ENCODE assay signal across 24 cellular contexts in the genomic region with DNA sequence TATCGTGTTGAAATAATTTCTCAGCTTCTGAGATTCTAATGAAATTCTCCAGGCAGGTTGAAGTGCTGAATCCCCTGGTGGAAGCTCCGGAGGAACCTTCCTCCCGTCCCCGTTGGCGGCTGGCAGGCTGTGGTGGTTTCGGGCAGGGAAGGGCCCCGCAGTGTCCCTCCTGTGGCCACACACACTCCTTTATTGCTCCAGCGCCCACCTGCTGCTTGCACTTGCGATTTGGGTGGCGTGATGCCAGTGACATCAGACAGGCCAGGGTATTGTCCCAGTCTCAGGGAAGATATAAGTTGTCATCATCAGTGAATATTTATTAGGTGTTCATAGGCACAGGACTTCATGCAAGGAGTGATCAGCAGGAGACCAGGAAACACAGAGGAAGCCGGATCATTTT.
DNase-seq lines count a peak whose midpoint lies in the region; FAIRE-seq and TF ChIP-seq lines count a peak whose summit lies in the region.
"Had no signal": no experiment of that assay in that cellular context is flagged by ENCODE, and none has a peak within 500 bp of the region (broad histone marks: within the 10 kb centered on the region; RNA-seq: fewer than 3 reads in every experiment).

No MANE protein-coding gene starts in this region.

- peak overlapping the region; percentile 78; the same call in 1 of the 2 replicates for H2BK20ac ChIP-seq in H1 (ENCODE audit: low read length)

- TF ChIP-seq RAD21 in H1 (IDR thresholded peaks at IDR 0.05 in 1 of 2, conservative IDR thresholded peaks at IDR 0.05 in 1 of 2; ENCODE audit: low read depth in 2 of 2, low read length in 2 of 2): peak in 1 of 2 experiments; percentile 7; a peak in 1 of 4 replicates

- H2BK5ac ChIP-seq in H1 (ENCODE audit: low read depth, low read length) (peak overlapping the region; percentile 85; the same call in 1 of the 2 replicates), mesenchymal stem cell (ENCODE audit: low read depth, low read length, poor library complexity, severe bottlenecking) (no peak overlapping the region)

- H3K27ac Mint-ChIP-seq in neural crest cell (ENCODE audit: unreplicated experiment): peak overlapping the region; percentile 89
- no peak overlapping the region for H3K27ac Mint-ChIP-seq in activated naive CD4-positive, alpha-beta T cell treated with anti-CD3 and anti-CD28 coated beads for 36 hours
- H3K27ac Mint-ChIP-seq: CD8-positive, alpha-beta T cell; stimulated activated memory B cell treated with anti-CD40 and anti-IgM and Interleukin-4, amounts not matched to agents 10 μg/mL and 1 μg/mL and 100 μg/mL, for 72 hours; T-helper 2 cell treated with Interferon-gamma antibody and Interleukin-4, amounts not matched to agents 5 μg/mL and 100 μg/mL, for 36 hours had no signal

- no peaks in the 10 kb centered on the region; a peak in 1 of 7 replicates for H3K27me3 ChIP-seq in H1 (replicated peaks in 1 of 4; ENCODE audit: control insufficient read depth in 3 of 4, extremely low read depth in 1 of 4, insufficient read depth in 3 of 4, low read length in 3 of 4)
- H3K27me3 ChIP-seq in mesenchymal stem cell (ENCODE audit: control insufficient read depth in 1 of 2, insufficient read depth in 1 of 2, low read length in 2 of 2): no peaks in the 10 kb centered on the region
- H3K27me3 ChIP-seq: Peyer's patch had no signal

- H2BK15ac ChIP-seq in H1 (ENCODE audit: low read length) (no peak overlapping the region), mesenchymal stem cell (ENCODE audit: low read depth, poor library complexity, severe bottlenecking) (no peak overlapping the region)

- H3K9ac ChIP-seq in H1 (replicated peaks in 1 of 4; ENCODE audit: extremely low read depth in 1 of 4, low read depth in 3 of 4, low read length in 3 of 4): no peak overlapping the region
- no peak overlapping the region for H3K9ac ChIP-seq in mesenchymal stem cell (ENCODE audit: low read length)

- H4K20me1 ChIP-seq in H1 (replicated peaks in 1 of 2; ENCODE audit: control insufficient read depth in 1 of 2, insufficient read depth in 2 of 2, low read length in 2 of 2): no peaks in the 10 kb centered on the region

- intact Hi-C loops in activated naive CD4-positive, alpha-beta T cell treated with anti-CD3 and anti-CD28 coated beads for 36 hours (cut with micrococcal nuclease): no loop called here

- TF ChIP-seq CTCF in H1 (IDR thresholded peaks at IDR 0.05; ENCODE audit: control extremely low read depth in 1 of 3, insufficient read depth in 1 of 3, low read depth in 1 of 3, low read length in 3 of 3) (no peak), neural crest cell (conservative IDR thresholded peaks at IDR 0.05) (no peak)

- H4K91ac ChIP-seq in H1 (replicated peaks; ENCODE audit: insufficient read length, low read length) (peak overlapping the region; percentile 75), mesenchymal stem cell (ENCODE audit: low read length) (no peak overlapping the region)

- no peak for TF ChIP-seq POLR2A in H1 (IDR thresholded peaks at IDR 0.05; ENCODE audit: control extremely low read depth in 1 of 2, low read depth in 2 of 2, low read length in 2 of 2)

- H3K9me3 ChIP-seq in H1 (ENCODE audit: insufficient read depth in 2 of 2, low read depth in 1 of 2, low read length in 1 of 2) (no peaks in the 10 kb centered on the region; a peak in 1 of 4 replicates), mesenchymal stem cell (ENCODE audit: control insufficient read depth, low read length) (no peaks in the 10 kb centered on the region)
- H3K9me3 ChIP-seq: Peyer's patch, thoracic aorta had no signal

- H3K14ac ChIP-seq in H1 (ENCODE audit: insufficient read length): no peak overlapping the region
- no peak overlapping the region for H3K14ac ChIP-seq in mesenchymal stem cell (ENCODE audit: low read length in 2 of 2)

- H3K4me3 ChIP-seq in H1 (ENCODE audit: extremely low read depth in 1 of 4, insufficient read depth in 2 of 4, low read depth in 3 of 4, low read length in 4 of 4) (peak overlapping the region in 1 of 4 experiments; percentile 56; a peak in 1 of 8 replicates), mesenchymal stem cell (ENCODE audit: insufficient read depth in 1 of 2, low read depth in 1 of 2, low read length in 2 of 2) (no peak overlapping the region)
- H3K4me3 ChIP-seq: Peyer's patch, thoracic aorta had no signal

- H3K9me3 Mint-ChIP-seq in neural crest cell: peaks cover 4% of the 10 kb centered on the region
- H3K9me3 Mint-ChIP-seq in activated naive CD4-positive, alpha-beta T cell treated with anti-CD3 and anti-CD28 coated beads for 36 hours: no peaks in the 10 kb centered on the region
- H3K9me3 Mint-ChIP-seq: CD8-positive, alpha-beta T cell; stimulated activated memory B cell treated with anti-CD40 and anti-IgM and Interleukin-4, amounts not matched to agents 10 μg/mL and 1 μg/mL and 100 μg/mL, for 72 hours; T-helper 2 cell treated with Interferon-gamma antibody and Interleukin-4, amounts not matched to agents 5 μg/mL and 100 μg/mL, for 36 hours had no signal

- H4K8ac ChIP-seq in H1 (ENCODE audit: extremely low read depth, insufficient read depth, low read length): peak overlapping the region; percentile 54; the same call in 1 of the 2 replicates
- no peak overlapping the region for H4K8ac ChIP-seq in mesenchymal stem cell (ENCODE audit: low read length)

- H3K27ac ChIP-seq in H1 (ENCODE audit: low read depth, low read length): no peak overlapping the region
- H3K27ac ChIP-seq in mesenchymal stem cell (ENCODE audit: low read length, poor library complexity, severe bottlenecking): no peak overlapping the region
- H3K27ac ChIP-seq: Peyer's patch, thoracic aorta had no signal

- peak overlapping the region; percentile 70 for H4K5ac ChIP-seq in H1 (ENCODE audit: insufficient read length, low read depth, low read length)

- H3K4ac ChIP-seq in H1 (replicated peaks; ENCODE audit: insufficient read length, low read depth, low read length) (no peak overlapping the region), mesenchymal stem cell (ENCODE audit: low read depth in 1 of 2, low read length in 2 of 2) (no peak overlapping the region)

- CTCF ChIA-PET in H1 (lab: Charles Lee; ENCODE audit: partially characterized antibody): interaction anchor here (0.7 to 2.5 kb wide), 2 partner anchors 9 to 10 kb away, joined by 3 to 16 read pairs; no protein-coding TSS in a partner anchor
- CTCF ChIA-PET in activated naive CD4-positive, alpha-beta T cell treated with anti-CD3 and anti-CD28 coated beads for 36 hours (lab: Charles Lee): interaction anchor here (0.7 kb wide), 1 partner anchor 8 kb away, joined by 4 read pairs; no protein-coding TSS in a partner anchor

- no peak for FAIRE-seq in H1 (lab: Jason Lieb, UNC)
- FAIRE-seq: bronchial epithelial cell, frontal cortex had no signal

- H3K4me1 ChIP-seq in H1 (replicated peaks in 1 of 4; ENCODE audit: control insufficient read depth in 3 of 4, insufficient read depth in 4 of 4, low read length in 3 of 4) (peaks cover 10 to 33% (median 28%) of the 10 kb centered on the region in 4 experiments), mesenchymal stem cell (ENCODE audit: control insufficient read depth, insufficient read depth, low read depth, low read length) (peaks cover 7% of the 10 kb centered on the region)
- H3K4me1 ChIP-seq: Peyer's patch had no signal

- H2BK120ac ChIP-seq in H1 (replicated peaks; ENCODE audit: low read depth, low read length): peak overlapping the region; percentile 24
- no peak overlapping the region for H2BK120ac ChIP-seq in mesenchymal stem cell (ENCODE audit: low read depth, low read length)

- H2AK5ac ChIP-seq in H1 (ENCODE audit: low read depth, low read length) (peak overlapping the region; percentile 84), mesenchymal stem cell (ENCODE audit: low read length, severe bottlenecking) (no peak overlapping the region)

- DNase-seq in Ammon's horn (ENCODE audit: low spot score) (peak; percentile 52), NCI-H1092 (lab: John Stamatoyannopoulos, UW) (peak; percentile 51), H1 (ENCODE audit: low read depth in 1 of 2, low spot score in 2 of 2) (no peak), neural crest cell (ENCODE audit: low read depth, low spot score) (no peak), mesenchymal stem cell (no peak), NCI-H128 (lab: John Stamatoyannopoulos, UW; ENCODE audit: unreplicated experiment) (no peak)
- DNase-seq in activated naive CD4-positive, alpha-beta T cell treated with anti-CD3 and anti-CD28 coated beads for 36 hours: no peak
- no peak for DNase-seq in stimulated activated CD4-positive, alpha-beta T cell treated with anti-CD3 and anti-CD28 coated beads, Interleukin-4, amount 100 ng/mL, for 24 hours
- DNase-seq: activated CD4-positive, alpha-beta T cell treated with anti-CD3 and anti-CD28 coated beads, Interleukin-2, amount 50 U/mL, for 48 hours; activated effector memory CD4-positive, alpha-beta T cell treated with anti-CD3 and anti-CD28 coated beads, Interleukin-2, amount 50 U/mL, for 16 hours; CD8-positive, alpha-beta T cell; erythroblast; GOT3; KG1; left colon; NCI-H2029 treated with DMSO at 0.1 percent for 48 hours; NCI-H446; NK-92 treated with Interleukin-12 subunit alpha and Interleukin-12 subunit beta, amount 100 ng/mL, for 24 hours; Peyer's patch had no signal

- TF ChIP-seq EP300 in H1 (IDR thresholded peaks at IDR 0.05; ENCODE audit: borderline replicate concordance in 1 of 2, low read depth in 2 of 2, low read length in 2 of 2): no peak

- H3K4me3 Mint-ChIP-seq in neural crest cell: peak overlapping the region; percentile 72
- H3K4me3 Mint-ChIP-seq in activated naive CD4-positive, alpha-beta T cell treated with anti-CD3 and anti-CD28 coated beads for 36 hours: no peak overlapping the region
- H3K4me3 Mint-ChIP-seq: CD8-positive, alpha-beta T cell; stimulated activated memory B cell treated with anti-CD40 and anti-IgM and Interleukin-4, amounts not matched to agents 10 μg/mL and 1 μg/mL and 100 μg/mL, for 72 hours; T-helper 2 cell treated with Interferon-gamma antibody and Interleukin-4, amounts not matched to agents 5 μg/mL and 100 μg/mL, for 36 hours had no signal

- 0 out of 2 replicates have a peak, but pooled peaks cover 2% of the 10 kb centered on the region for H3K23me2 ChIP-seq in H1 (ENCODE audit: low read depth, low read length)

- peak overlapping the region; percentile 5 for H3K18ac ChIP-seq in H1 (ENCODE audit: extremely low read depth, low read length)
- no peak overlapping the region for H3K18ac ChIP-seq in mesenchymal stem cell (ENCODE audit: low read depth in 1 of 2, low read length in 2 of 2)

- peak overlapping the region; percentile 84 for H2BK12ac ChIP-seq in H1 (ENCODE audit: low read depth, low read length)
- H2BK12ac ChIP-seq in mesenchymal stem cell (ENCODE audit: low read length in 2 of 2): no peak overlapping the region

- H3K56ac ChIP-seq in H1 (replicated peaks; ENCODE audit: insufficient read length, low read depth, low read length): no peak overlapping the region

- H3K79me2 ChIP-seq in H1 (ENCODE audit: control insufficient read depth in 1 of 2, insufficient read depth in 2 of 2, low read length in 2 of 2): no peaks in the 10 kb centered on the region

- H3K4me2 ChIP-seq in H1 (ENCODE audit: insufficient read depth in 1 of 2, low read depth in 2 of 2, low read length in 2 of 2) (peak overlapping the region; percentile 48 to 88), mesenchymal stem cell (ENCODE audit: low read length, poor library complexity, severe bottlenecking) (no peak overlapping the region)

- H3K79me1 ChIP-seq in H1 (ENCODE audit: low read depth, low read length) (no peaks in the 10 kb centered on the region), mesenchymal stem cell (replicated peaks; ENCODE audit: low read length, poor library complexity, severe bottlenecking) (no peaks in the 10 kb centered on the region)

- H3K23ac ChIP-seq in H1 (ENCODE audit: insufficient read length) (no peak overlapping the region), mesenchymal stem cell (ENCODE audit: low read length in 2 of 2) (no peak overlapping the region)

- no peak overlapping the region for H2AFZ ChIP-seq in H1 (ENCODE audit: low read length)
- H2AFZ ChIP-seq in mesenchymal stem cell (ENCODE audit: low read depth, low read length): no peak overlapping the region

- no peaks in the 10 kb centered on the region for H3K27me3 Mint-ChIP-seq in neural crest cell (ENCODE audit: low read depth)
- H3K27me3 Mint-ChIP-seq in activated naive CD4-positive, alpha-beta T cell treated with anti-CD3 and anti-CD28 coated beads for 36 hours (ENCODE audit: low read depth): peaks cover 31% of the 10 kb centered on the region

- no peaks in the 10 kb centered on the region for H3K36me3 Mint-ChIP-seq in neural crest cell (ENCODE audit: low read depth)
- H3K36me3 Mint-ChIP-seq in activated naive CD4-positive, alpha-beta T cell treated with anti-CD3 and anti-CD28 coated beads for 36 hours (ENCODE audit: low read depth): no peaks in the 10 kb centered on the region
- H3K36me3 Mint-ChIP-seq: CD8-positive, alpha-beta T cell; stimulated activated memory B cell treated with anti-CD40 and anti-IgM and Interleukin-4, amounts not matched to agents 10 μg/mL and 1 μg/mL and 100 μg/mL, for 72 hours had no signal

- peaks cover 78% of the 10 kb centered on the region for H3K4me1 Mint-ChIP-seq in neural crest cell
- no peaks in the 10 kb centered on the region for H3K4me1 Mint-ChIP-seq in activated naive CD4-positive, alpha-beta T cell treated with anti-CD3 and anti-CD28 coated beads for 36 hours (ENCODE audit: low read depth)

- WGBS in H1 (ENCODE audit: extremely low coverage in 1 of 2, insufficient coverage in 1 of 2, insufficient read length in 1 of 2, insufficient replicate concordance in 2 of 2, low coverage in 1 of 2, low lambda C conversion rate in 2 of 2, missing lambda C conversion rate in 1 of 2), 2 experiments: 22% methylated on average over 11 of the region's 11 CpGs; no CpG with 5 or more reads in 1 of the 2 experiments
- WGBS in mesenchymal stem cell: 78% methylated on average over 11 of the region's 11 CpGs

- H3K36me3 ChIP-seq in H1 (ENCODE audit: control insufficient read depth in 2 of 4, insufficient read depth in 4 of 4, low read length in 3 of 4) (no peaks in the 10 kb centered on the region), mesenchymal stem cell (ENCODE audit: control insufficient read depth in 1 of 2, insufficient read depth in 2 of 2, low read depth in 1 of 2, low read length in 2 of 2) (no peaks in the 10 kb centered on the region)
- H3K36me3 ChIP-seq: Peyer's patch, thoracic aorta had no signal

- POLR2A ChIA-PET in H1 (lab: Charles Lee; ENCODE audit: partially characterized antibody): interaction anchor here (0.6 to 1.5 kb wide), 3 partner anchors 9 to 131 kb away, joined by 3 to 6 read pairs (median 4); no protein-coding TSS in a partner anchor

Comparison
In these comparisons a context has a peak if more than half of its experiments do, and no peak if none do; other contexts are left out.
1. DNase-seq: peak in Ammon's horn (single experiment) and NCI-H1092 (single experiment); none in H1 (0 of 2), neural crest cell (single experiment), activated naive CD4-positive, alpha-beta T cell treated with anti-CD3 and anti-CD28 coated beads for 36 hours (single experiment), stimulated activated CD4-positive, alpha-beta T cell treated with anti-CD3 and anti-CD28 coated beads, Interleukin-4, amount 100 ng/mL, for 24 hours (single experiment), mesenchymal stem cell (single experiment) and NCI-H128 (single experiment).